In genomic region chr9:20238921-20239320, GRCh38 we compare ENCODE assay signal across 22 cellular contexts.
A peak's percentile ranks its signal among the peaks of the same experiment; 100 is the strongest.
DNase-seq lines count a peak whose midpoint lies in the region; FAIRE-seq and TF ChIP-seq lines count a peak whose summit lies in the region.
"Had no signal": no experiment of that assay in that cellular context is flagged by ENCODE, and none has a peak within 500 bp of the region (broad histone marks: within the 10 kb centered on the region; RNA-seq: fewer than 3 reads in every experiment).

No MANE protein-coding gene starts in this region.

- H3K79me2 ChIP-seq in keratinocyte (ENCODE audit: control insufficient read depth, insufficient read depth, low read length): no peaks in the 10 kb centered on the region

- no peak overlapping the region for H3K4me3 ChIP-seq in epithelial cell of esophagus (ENCODE audit: low read length)
- no peak overlapping the region for H3K4me3 ChIP-seq in keratinocyte (ENCODE audit: control insufficient read depth in 2 of 3, extremely low read depth in 1 of 3, insufficient read depth in 2 of 3, low read depth in 1 of 3, low read length in 3 of 3)
- H3K4me3 ChIP-seq in suprapubic skin: no peak overlapping the region
- H3K4me3 ChIP-seq: A549, PC-9, SJCRH30 had no signal

- FAIRE-seq in keratinocyte (lab: Jason Lieb, UNC): peak; percentile 29
- FAIRE-seq: A549, G401.6, H1 had no signal

- no peak overlapping the region for H3K4me2 ChIP-seq in keratinocyte (ENCODE audit: control insufficient read depth, extremely low read depth, insufficient read depth, low read depth, low read length)
- H3K4me2 ChIP-seq: A549, PC-9 had no signal

- DNase-seq in LHCN-M2 (ENCODE audit: low read depth) (peak; percentile 44), epithelial cell of esophagus (ENCODE audit: low read depth) (peak; percentile 46), keratinocyte (ENCODE audit: low read depth, low spot score) (no peak), stromal cell of bone marrow (ENCODE audit: low read depth) (peak; percentile 22), NCI-H82 (lab: John Stamatoyannopoulos, UW) (no peak), AML-193 (lab: John Stamatoyannopoulos, UW) (no peak), suprapubic skin (ENCODE audit: low spot score in 2 of 2) (no peak)
- DNase-seq: C1 segment of cervical spinal cord; Caco-2; CD4-positive, alpha-beta memory T cell; NCI-H1092; NCI-H1417 treated with DMSO at 0.1 percent for 48 hours; NCI-H187; NCI-H2081 treated with DMSO at 0.1 percent for 48 hours; NCI-H2171; NCI-H524; NCI-H748 treated with DMSO at 0.1 percent for 48 hours; PC-9; SJCRH30 had no signal

- no peaks in the 10 kb centered on the region for H3K9me1 ChIP-seq in keratinocyte (ENCODE audit: control insufficient read depth, extremely low read depth, insufficient read depth, low read length)

- H2AFZ ChIP-seq in keratinocyte (ENCODE audit: control insufficient read depth, low read length): peak overlapping the region; percentile 16
- H2AFZ ChIP-seq: PC-9 had no signal

- 78% methylated on average over 1 of the region's 1 CpG for WGBS in suprapubic skin

- H3K36me3 ChIP-seq in keratinocyte (ENCODE audit: control insufficient read depth in 2 of 2, extremely low read depth in 1 of 2, insufficient read depth in 2 of 2, low read length in 2 of 2): no peaks in the 10 kb centered on the region
- H3K36me3 ChIP-seq in suprapubic skin: no peaks in the 10 kb centered on the region
- H3K36me3 ChIP-seq: SJCRH30 had no signal

- no peak overlapping the region for H3K9ac ChIP-seq in keratinocyte (ENCODE audit: control insufficient read depth, extremely low read depth, insufficient read depth, low read length)

- no peaks in the 10 kb centered on the region for H4K20me1 ChIP-seq in keratinocyte (ENCODE audit: control insufficient read depth, extremely low read depth, insufficient read depth, low read length)

- H3K27me3 ChIP-seq in keratinocyte (ENCODE audit: control insufficient read depth, extremely low read depth, insufficient read depth, low read length) (no peaks in the 10 kb centered on the region), suprapubic skin (no peaks in the 10 kb centered on the region)
- H3K27me3 ChIP-seq: SJCRH30 had no signal

- dilution Hi-C loops in keratinocyte (cut with MboI; ENCODE audit: extremely low pct_ligation_motif_present, low sequenced_read_pairs): no loop called here

- no peak for TF ChIP-seq CTCF in epithelial cell of esophagus (IDR thresholded peaks at IDR 0.05; ENCODE audit: insufficient read depth, low read depth, low read length, missing control alignments)
- TF ChIP-seq CTCF in keratinocyte (optimal IDR thresholded peaks at IDR 0.05 in 1 of 3, IDR thresholded peaks at IDR 0.05 in 1 of 3, conservative IDR thresholded peaks at IDR 0.05 in 1 of 3; ENCODE audit: extremely low read depth in 1 of 3, insufficient read depth in 2 of 3, low read length in 3 of 3): no peak
- TF ChIP-seq CTCF in suprapubic skin (IDR thresholded peaks at IDR 0.05): no peak

- no peak for TF ChIP-seq EP300 in suprapubic skin (IDR thresholded peaks at IDR 0.05)

- H3K9me3 ChIP-seq in keratinocyte (ENCODE audit: control insufficient read depth, low read depth, low read length): peaks cover 3% of the 10 kb centered on the region
- H3K9me3 ChIP-seq in suprapubic skin: peaks cover 3% of the 10 kb centered on the region
- H3K9me3 ChIP-seq: A549, Caco-2, SJCRH30 had no signal

- no peak overlapping the region for H3K27ac ChIP-seq in keratinocyte (ENCODE audit: control insufficient read depth, insufficient read depth, low read length)
- no peak overlapping the region for H3K27ac ChIP-seq in suprapubic skin
- H3K27ac ChIP-seq: A549, PC-9, SJCRH30 had no signal

- no peak for TF ChIP-seq POLR2A in suprapubic skin (IDR thresholded peaks at IDR 0.05)

- H3K4me1 ChIP-seq in keratinocyte (ENCODE audit: control insufficient read depth, extremely low read depth, insufficient read depth, low read length) (peaks cover 27% of the 10 kb centered on the region), suprapubic skin (no peaks in the 10 kb centered on the region)
- H3K4me1 ChIP-seq: A549, SJCRH30 had no signal

Comparison
In these comparisons a context has a peak if more than half of its experiments do, and no peak if none do; other contexts are left out.
1. DNase-seq: peak in LHCN-M2 (single experiment), epithelial cell of esophagus (single experiment) and stromal cell of bone marrow (single experiment); none in keratinocyte (single experiment), NCI-H82 (single experiment), AML-193 (0 of 2) and suprapubic skin (0 of 2).